Comparison of ENCODE assay signal across 8 cellular contexts in the genomic region with DNA sequence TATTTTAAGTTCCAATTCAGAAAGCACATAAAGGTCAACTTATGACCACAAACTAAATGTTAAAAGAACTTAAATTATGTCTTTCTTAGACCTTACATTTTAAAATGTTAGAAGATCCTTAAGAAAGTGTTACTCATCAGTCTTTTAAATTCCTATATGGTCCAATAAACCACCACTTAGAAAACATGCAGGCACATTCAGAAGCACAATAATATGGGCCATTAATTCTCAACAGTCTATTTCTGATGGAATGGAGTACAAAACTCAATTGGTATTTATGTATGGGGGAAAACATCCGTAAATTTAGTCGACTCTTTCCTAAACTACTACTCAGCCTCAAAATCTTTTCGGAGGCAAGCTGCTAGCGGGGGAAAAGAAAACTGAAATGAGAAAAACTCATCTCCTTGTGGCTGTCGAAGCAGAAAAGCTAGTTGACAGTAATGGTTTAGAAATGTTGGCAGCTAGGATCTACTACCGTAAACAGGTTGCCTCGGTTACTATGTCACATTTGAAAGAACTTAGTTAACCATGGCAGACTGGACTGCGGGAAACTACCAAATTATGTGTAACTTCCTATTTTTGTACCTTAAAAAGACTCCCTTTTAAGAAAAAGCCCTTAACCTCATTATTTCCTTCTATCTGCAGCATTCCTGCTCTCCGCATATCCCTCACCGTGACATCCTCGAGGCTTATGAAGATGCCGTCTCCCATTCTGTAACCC. TPM values are rescaled to one million over a fixed set of nuclear protein-coding genes. Genes with fewer than 3 reads are reported as not detected.
DNase-seq lines count a peak whose midpoint lies in the region; ATAC-seq and TF ChIP-seq lines count a peak whose summit lies in the region.

No MANE protein-coding gene starts in this region.

- CTCF ChIA-PET in Caco-2 (lab: Charles Lee): interaction anchor here (2.1 kb wide), 1 partner anchor 14 kb away, joined by 16 read pairs; no protein-coding TSS in a partner anchor
- CTCF ChIA-PET in activated CD4-positive, alpha-beta memory T cell treated with anti-CD3 and anti-CD28 coated beads, Interleukin-2, amount 10 ng/mL, durations not matched to agents 7 days and 5 days (lab: Charles Lee): interaction anchor here (6.0 kb wide), 1 partner anchor 14 kb away, joined by 34 read pairs; no protein-coding TSS in a partner anchor

- H3K4me3 ChIP-seq in Caco-2 (ENCODE audit: low read depth, low read length) (peak overlapping the region; percentile 88), retinal pigment epithelial cell (ENCODE audit: low read length) (peak overlapping the region; percentile 93)

- H3K4me1 Mint-ChIP-seq in Caco-2 (ENCODE audit: low read depth, unreplicated experiment): peaks cover 7% of the 10 kb centered on the region
- H3K4me1 Mint-ChIP-seq in IgD-negative memory B cell: peaks cover 13 to 42% (median 27%) of the 10 kb centered on the region in 3 donors
- H3K4me1 Mint-ChIP-seq in activated CD4-positive, alpha-beta memory T cell treated with anti-CD3 and anti-CD28 coated beads, Interleukin-2, amount 10 ng/mL, durations not matched to agents 7 days and 5 days: peaks cover 51% of the 10 kb centered on the region

- H3K4me3 Mint-ChIP-seq in Caco-2 (ENCODE audit: unreplicated experiment): peak overlapping the region; percentile 93
- H3K4me3 Mint-ChIP-seq in IgD-negative memory B cell: peak overlapping the region; percentile 91 to 100 (median 98)
- peak overlapping the region; percentile 88 for H3K4me3 Mint-ChIP-seq in activated CD4-positive, alpha-beta memory T cell treated with anti-CD3 and anti-CD28 coated beads, Interleukin-2, amount 10 ng/mL, durations not matched to agents 7 days and 5 days

- H3K27ac Mint-ChIP-seq in Caco-2 (ENCODE audit: unreplicated experiment) (peak overlapping the region; percentile 87), IgD-negative memory B cell (peak overlapping the region; percentile 99 to 100 (median 99))
- peak overlapping the region; percentile 95 for H3K27ac Mint-ChIP-seq in activated CD4-positive, alpha-beta memory T cell treated with anti-CD3 and anti-CD28 coated beads, Interleukin-2, amount 10 ng/mL, durations not matched to agents 7 days and 5 days

- TF ChIP-seq CTCF in Caco-2 (IDR thresholded peaks at IDR 0.05; ENCODE audit: insufficient read depth in 1 of 2, low read depth in 1 of 2, low read length in 1 of 2, severe bottlenecking in 1 of 2, unreplicated experiment in 1 of 2) (no peak), retinal pigment epithelial cell (conservative IDR thresholded peaks at IDR 0.05; ENCODE audit: low read depth, low read length) (no peak)

- no TSS peak for BruUV-seq in Caco-2 (replicated peaks; lab: Mats Ljungman, UMichigan)

- no peaks in the 10 kb centered on the region for H3K9me3 ChIP-seq in Caco-2

- H3K27me3 Mint-ChIP-seq in Caco-2 (ENCODE audit: insufficient read depth, unreplicated experiment) (no peaks in the 10 kb centered on the region), IgD-negative memory B cell (no peaks in the 10 kb centered on the region)
- H3K27me3 Mint-ChIP-seq in activated CD4-positive, alpha-beta memory T cell treated with anti-CD3 and anti-CD28 coated beads, Interleukin-2, amount 10 ng/mL, durations not matched to agents 7 days and 5 days: no peaks in the 10 kb centered on the region

- H3K9me3 Mint-ChIP-seq in Caco-2 (ENCODE audit: unreplicated experiment): no peaks in the 10 kb centered on the region
- no peaks in the 10 kb centered on the region for H3K9me3 Mint-ChIP-seq in IgD-negative memory B cell
- no peaks in the 10 kb centered on the region for H3K9me3 Mint-ChIP-seq in activated CD4-positive, alpha-beta memory T cell treated with anti-CD3 and anti-CD28 coated beads, Interleukin-2, amount 10 ng/mL, durations not matched to agents 7 days and 5 days

- intact Hi-C loops in Caco-2 (cut with micrococcal nuclease; ENCODE audit: unreplicated experiment): loop anchor here (2.0 to 5.0 kb wide), 5 partner anchors 108 to 398 kb away; partner anchors contain the start of genes IVNS1ABP and RNF2

- H3K36me3 Mint-ChIP-seq in Caco-2 (ENCODE audit: insufficient read depth, unreplicated experiment): no peaks in the 10 kb centered on the region
- H3K36me3 Mint-ChIP-seq in IgD-negative memory B cell: peaks cover 9% of the 10 kb centered on the region
- H3K36me3 Mint-ChIP-seq in activated CD4-positive, alpha-beta memory T cell treated with anti-CD3 and anti-CD28 coated beads, Interleukin-2, amount 10 ng/mL, durations not matched to agents 7 days and 5 days (ENCODE audit: low read depth): peaks cover 16% of the 10 kb centered on the region

- H3K27me3 ChIP-seq in Caco-2 (replicated peaks; ENCODE audit: control insufficient read depth, insufficient read depth, low read length): no peaks in the 10 kb centered on the region

- no peaks in the 10 kb centered on the region for H3K36me3 ChIP-seq in Caco-2 (ENCODE audit: control insufficient read depth, insufficient read depth, low read length)

- H3K4me1 ChIP-seq in Caco-2: peaks cover 13% of the 10 kb centered on the region; the same call in 1 of the 2 replicates

- no peak for ATAC-seq in GM19328 (IDR thresholded peaks at IDR 0.05; ENCODE audit: unreplicated experiment)
- ATAC-seq in GM18498 (IDR thresholded peaks at IDR 0.05; ENCODE audit: unreplicated experiment): no peak

- DNase-seq in Caco-2 (no peak), glomerular visceral epithelial cell (ENCODE audit: extremely low spot score) (peak; percentile 31), retinal pigment epithelial cell (ENCODE audit: low read depth) (no peak), LoVo (ENCODE audit: low spot score) (no peak)
- DNase-seq in activated CD4-positive, alpha-beta memory T cell treated with anti-CD3 and anti-CD28 coated beads, Interleukin-2, amount 10 ng/mL, durations not matched to agents 7 days and 5 days: no peak

- POLR2A ChIA-PET in Caco-2 (lab: Charles Lee): interaction anchor here (0.6 to 0.8 kb wide), 5 partner anchors 101 to 161 kb away, joined by 3 to 4 read pairs (median 3); partner anchors contain the start of genes IVNS1ABP and RNF2
- POLR2A ChIA-PET in activated CD4-positive, alpha-beta memory T cell treated with anti-CD3 and anti-CD28 coated beads, Interleukin-2, amount 10 ng/mL, durations not matched to agents 7 days and 5 days (lab: Charles Lee): interaction anchor here (0.6 to 4.1 kb wide), 11 partner anchors 10 to 1105 kb away, joined by 3 to 30 read pairs (median 3); partner anchors contain the start of genes IVNS1ABP, NIBAN1, RNF2 and TSEN15

RNA-seq across cellular contexts. Expression of gene TRMT1L, which starts 1.0 kb away (rescaled TPM):
- total RNA-seq in Caco-2 (2022): 14.2 and 23.8 TPM in 2 replicates
- 22.5 TPM for polyA plus RNA-seq in IgD-negative memory B cell
- total RNA-seq in activated CD4-positive, alpha-beta memory T cell treated with anti-CD3 and anti-CD28 coated beads, Interleukin-2, amount 10 ng/mL, durations not matched to agents 7 days and 5 days: 10 to 100 TPM; 29.8 to 35.8 TPM

RNA-seq across cellular contexts. Expression of gene SWT1, which starts 1.2 kb away (rescaled TPM):
- 2.7 and 2.9 TPM in 2 replicates for total RNA-seq in Caco-2 (2022)
- polyA plus RNA-seq in IgD-negative memory B cell: 2.5 TPM
- 1 to 10 TPM; 4.8 to 5.0 TPM for total RNA-seq in activated CD4-positive, alpha-beta memory T cell treated with anti-CD3 and anti-CD28 coated beads, Interleukin-2, amount 10 ng/mL, durations not matched to agents 7 days and 5 days
